17 cellular contexts compared by ENCODE assay signal in the genomic region with DNA sequence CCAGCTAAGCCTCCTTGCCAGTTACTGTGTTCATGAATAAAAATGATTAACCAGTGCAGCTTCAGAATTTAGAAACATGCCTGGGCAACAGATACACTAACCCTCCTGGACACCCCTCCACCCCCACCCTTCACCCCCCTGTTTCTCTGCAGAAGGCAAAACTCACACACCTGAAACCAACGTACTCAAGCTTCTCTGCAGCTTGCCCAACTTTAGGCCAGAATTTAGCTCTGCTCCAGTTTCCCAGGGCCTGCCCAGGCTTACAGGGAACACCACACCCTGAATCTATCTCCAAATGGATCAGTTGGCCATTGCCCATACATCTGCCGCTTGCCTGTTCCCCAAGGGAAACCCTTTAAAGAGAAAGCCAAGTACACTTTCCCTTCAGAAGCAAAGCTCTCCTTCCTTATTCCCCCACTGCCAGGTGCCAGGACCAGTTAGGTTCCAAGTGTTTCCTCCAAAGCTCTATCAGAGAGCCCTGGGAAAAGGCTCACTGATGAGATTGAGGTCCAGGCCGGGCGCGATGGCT. TPM values are rescaled to one million over a fixed set of nuclear protein-coding genes. Genes with fewer than 3 reads are reported as not detected.
DNase-seq lines count a peak whose midpoint lies in the region; ATAC-seq and TF ChIP-seq lines count a peak whose summit lies in the region.
"Had no signal": no experiment of that assay in that cellular context is flagged by ENCODE, and none has a peak within 500 bp of the region (broad histone marks: within the 10 kb centered on the region; RNA-seq: fewer than 3 reads in every experiment).

No MANE protein-coding gene starts in this region.

- no peaks in the 10 kb centered on the region for H3K9me3 ChIP-seq in BE2C
- no peaks in the 10 kb centered on the region for H3K9me3 ChIP-seq in osteoblast (ENCODE audit: low read depth, low read length)

- no peaks in the 10 kb centered on the region for H3K36me3 ChIP-seq in BE2C
- no peaks in the 10 kb centered on the region for H3K36me3 ChIP-seq in osteoblast (ENCODE audit: insufficient read depth, low read length)

- ATAC-seq in stimulated activated naive CD8-positive, alpha-beta T cell treated with anti-CD3 and anti-CD28 coated beads, Interleukin-15, Interleukin-2, amounts not matched to agents 100 U/mL and 50 U/mL, for 24 hours, result no peak
- ATAC-seq: activated T-cell treated with anti-CD3 and anti-CD28 coated beads, Interleukin-2, amount 50 U/mL, for 72 hours; stimulated activated naive CD8-positive, alpha-beta T cell treated with anti-CD3 and anti-CD28 coated beads, Interleukin-15, amount 100 ng/mL, for 72 hours had no signal

- no peak overlapping the region for H3K4me2 ChIP-seq in osteoblast (ENCODE audit: insufficient read depth, low read length)

- DNase-seq in BE2C (peak; percentile 70), DMS 273 treated with DMSO at 0.1 percent for 48 hours (lab: John Stamatoyannopoulos, UW) (peak; percentile 90), epithelial cell of prostate (ENCODE audit: low read depth, low spot score) (no peak), osteoblast (ENCODE audit: insufficient read length, low spot score, missing footprints) (peak; percentile 65), NCI-H1694 treated with DMSO at 0.1 percent for 48 hours (lab: John Stamatoyannopoulos, UW) (no peak), GM19238 (ENCODE audit: insufficient read length, low spot score) (no peak)
- no peak for DNase-seq in stimulated activated naive CD8-positive, alpha-beta T cell treated with anti-CD3 and anti-CD28 coated beads, Interleukin-15, Interleukin-2, amounts not matched to agents 100 U/mL and 50 U/mL, for 24 hours
- DNase-seq: activated CD4-positive, alpha-beta T cell treated with anti-CD3 and anti-CD28 coated beads, Interleukin-2, amount 10 ng/mL, durations not matched to agents 24 days and 14 days; activated T-cell treated with anti-CD3 and anti-CD28 coated beads, Interleukin-2, amount 50 U/mL, for 72 hours; cortex of kidney; DND-41; erythroblast; NCI-H1436; NCI-H345; posterior cingulate gyrus; stimulated activated naive CD8-positive, alpha-beta T cell treated with anti-CD3 and anti-CD28 coated beads, Interleukin-15, amount 100 ng/mL, for 72 hours; T1000 had no signal

- H3K27me3 ChIP-seq in BE2C, result no peaks in the 10 kb centered on the region
- no peaks in the 10 kb centered on the region for H3K27me3 ChIP-seq in osteoblast (ENCODE audit: insufficient read depth, low read length)

- H3K79me2 ChIP-seq in osteoblast (ENCODE audit: insufficient read depth, low read length), result peaks cover 27% of the 10 kb centered on the region

- H3K27ac ChIP-seq in epithelial cell of prostate, result peak overlapping the region; percentile 51
- no peak overlapping the region for H3K27ac ChIP-seq in osteoblast (ENCODE audit: low read depth, low read length)

- H3K4me3 ChIP-seq in BE2C (ENCODE audit: low read depth, low read length) (no peak overlapping the region), osteoblast (ENCODE audit: insufficient read depth, low read length) (no peak overlapping the region)

- TF ChIP-seq CTCF in BE2C (IDR thresholded peaks at IDR 0.05; ENCODE audit: low read depth, low read length), result no peak
- no peak for TF ChIP-seq CTCF in osteoblast (IDR thresholded peaks at IDR 0.05; ENCODE audit: extremely low read depth, low read depth, low read length)

- H3K4me1 ChIP-seq in BE2C (peaks cover 8% of the 10 kb centered on the region), osteoblast (ENCODE audit: insufficient read depth, low read length) (peaks cover 24% of the 10 kb centered on the region)

- H4K20me1 ChIP-seq in osteoblast (ENCODE audit: insufficient read depth, low read length), result peaks cover 20% of the 10 kb centered on the region

- H2AFZ ChIP-seq in osteoblast (ENCODE audit: low read length), result no peak overlapping the region

RNA-seq across cellular contexts. Expression of a gene that starts 1.8 kb away (rescaled TPM):
- polyA plus RNA-seq in BE2C (2012; ENCODE audit: insufficient read depth, insufficient read length, low read depth), result 29.5 TPM
- total RNA-seq in osteoblast, result 10.9 TPM in 2 replicates

Comparison
In these comparisons a context has a peak if more than half of its experiments do, and no peak if none do; other contexts are left out.
1. DNase-seq: peak in BE2C (single experiment), DMS 273 treated with DMSO at 0.1 percent for 48 hours (single experiment) and osteoblast (single experiment); none in epithelial cell of prostate (single experiment), NCI-H1694 treated with DMSO at 0.1 percent for 48 hours (single experiment), stimulated activated naive CD8-positive, alpha-beta T cell treated with anti-CD3 and anti-CD28 coated beads, Interleukin-15, Interleukin-2, amounts not matched to agents 100 U/mL and 50 U/mL, for 24 hours (single experiment) and GM19238 (single experiment).